30 cellular contexts compared by ENCODE assay signal in genomic region chr4:140802591-140802990, GRCh38.
"Had no signal": no experiment of that assay in that cellular context is flagged by ENCODE, and none has a peak within 500 bp of the region (broad histone marks: within the 10 kb centered on the region; RNA-seq: fewer than 3 reads in every experiment).

No MANE protein-coding gene starts in this region.

- H3K9me3 Mint-ChIP-seq: nephron, neural progenitor cell, type B pancreatic cell had no signal

- H3K36me3 ChIP-seq: esophagus muscularis mucosa, gastroesophageal sphincter, heart left ventricle, neural progenitor cell, prostate gland, right atrium auricular region, tibial artery had no signal

- H3K27ac ChIP-seq: esophagus muscularis mucosa, foreskin keratinocyte, gastroesophageal sphincter, heart left ventricle, hepatocyte, neural progenitor cell, parathyroid adenoma, prostate gland, right atrium auricular region, testis, tibial artery had no signal

- H3K27ac Mint-ChIP-seq: mesothelial cell of epicardium; naive thymus-derived CD4-positive, alpha-beta T cell; nephron; neural progenitor cell; stimulated activated effector memory CD8-positive, alpha-beta T cell treated with anti-CD3 and anti-CD28 coated beads, Interleukin-12 subunit alpha, Interleukin-12 subunit beta, amount 100 ng/mL, for 72 hours; type B pancreatic cell had no signal

- H3K27me3 ChIP-seq: esophagus muscularis mucosa, gastroesophageal sphincter, heart left ventricle, hepatocyte, neural progenitor cell, right atrium auricular region, testis, tibial artery had no signal

- H3K79me2 ChIP-seq: hepatocyte, parathyroid adenoma had no signal

- H3K36me3 Mint-ChIP-seq: mesothelial cell of epicardium; neural progenitor cell; stimulated activated effector memory CD8-positive, alpha-beta T cell treated with anti-CD3 and anti-CD28 coated beads, Interleukin-12 subunit alpha, Interleukin-12 subunit beta, amount 100 ng/mL, for 72 hours; type B pancreatic cell had no signal

- H3K4me3 ChIP-seq: esophagus muscularis mucosa, gastroesophageal sphincter, heart left ventricle, hepatocyte, lung, mucosa of descending colon, neural progenitor cell, prostate gland, right atrium auricular region, smooth muscle cell, testis, tibial artery had no signal

- DNase-seq: dermis blood vessel endothelial cell; effector memory CD4-positive, alpha-beta T cell; foreskin keratinocyte; heart left ventricle; kidney; mesenchymal stem cell; mucosa of descending colon; naive thymus-derived CD4-positive, alpha-beta T cell; stimulated activated CD4-positive, alpha-beta T cell treated with anti-CD3 and anti-CD28 coated beads, Interleukin-12 subunit alpha, Interleukin-12 subunit beta, amount 100 ng/mL, for 4 hours; stimulated activated CD4-positive, alpha-beta T cell treated with anti-CD3 and anti-CD28 coated beads, Interleukin-1b, Interleukin-23, amount 100 ng/mL, for 48 hours; stimulated activated CD4-positive, alpha-beta T cell treated with anti-CD3 and anti-CD28 coated beads, Interleukin-4, amount 100 ng/mL, for 24 hours; stimulated activated naive CD8-positive, alpha-beta T cell treated with anti-CD3 and anti-CD28 coated beads, Interleukin-15, Interleukin-2, amounts not matched to agents 100 U/mL and 50 U/mL, for 24 hours; substantia nigra; testis; tibial artery had no signal

- ATAC-seq: foreskin keratinocyte; gastroesophageal sphincter; heart left ventricle; left lobe of liver; mucosa of descending colon; naive thymus-derived CD4-positive, alpha-beta T cell; sciatic nerve; stimulated activated effector memory CD8-positive, alpha-beta T cell treated with anti-CD3 and anti-CD28 coated beads, Interleukin-12 subunit alpha, Interleukin-12 subunit beta, amount 100 ng/mL, for 72 hours; stimulated activated naive CD8-positive, alpha-beta T cell treated with anti-CD3 and anti-CD28 coated beads, Interleukin-15, Interleukin-2, amounts not matched to agents 100 U/mL and 50 U/mL, for 24 hours had no signal

- H3K4me3 Mint-ChIP-seq: mesothelial cell of epicardium; naive thymus-derived CD4-positive, alpha-beta T cell; nephron; neural progenitor cell; stimulated activated effector memory CD8-positive, alpha-beta T cell treated with anti-CD3 and anti-CD28 coated beads, Interleukin-12 subunit alpha, Interleukin-12 subunit beta, amount 100 ng/mL, for 72 hours; type B pancreatic cell had no signal

- H3K4me1 Mint-ChIP-seq: neural progenitor cell; stimulated activated effector memory CD8-positive, alpha-beta T cell treated with anti-CD3 and anti-CD28 coated beads, Interleukin-12 subunit alpha, Interleukin-12 subunit beta, amount 100 ng/mL, for 72 hours had no signal

- H3K27me3 Mint-ChIP-seq: type B pancreatic cell had no signal

- H3K9ac ChIP-seq: neural progenitor cell, parathyroid adenoma had no signal

- H3K4me1 ChIP-seq: foreskin keratinocyte, neural progenitor cell, parathyroid adenoma, prostate gland, right atrium auricular region, tibial artery had no signal

- H3K9me3 ChIP-seq: esophagus muscularis mucosa, gastroesophageal sphincter, heart left ventricle, mucosa of descending colon, prostate gland, right atrium auricular region, testis, tibial artery had no signal

- H3K4me2 ChIP-seq: hepatocyte, neural progenitor cell, smooth muscle cell had no signal
